Comparison of ENCODE assay signal across 15 cellular contexts in the genomic region with DNA sequence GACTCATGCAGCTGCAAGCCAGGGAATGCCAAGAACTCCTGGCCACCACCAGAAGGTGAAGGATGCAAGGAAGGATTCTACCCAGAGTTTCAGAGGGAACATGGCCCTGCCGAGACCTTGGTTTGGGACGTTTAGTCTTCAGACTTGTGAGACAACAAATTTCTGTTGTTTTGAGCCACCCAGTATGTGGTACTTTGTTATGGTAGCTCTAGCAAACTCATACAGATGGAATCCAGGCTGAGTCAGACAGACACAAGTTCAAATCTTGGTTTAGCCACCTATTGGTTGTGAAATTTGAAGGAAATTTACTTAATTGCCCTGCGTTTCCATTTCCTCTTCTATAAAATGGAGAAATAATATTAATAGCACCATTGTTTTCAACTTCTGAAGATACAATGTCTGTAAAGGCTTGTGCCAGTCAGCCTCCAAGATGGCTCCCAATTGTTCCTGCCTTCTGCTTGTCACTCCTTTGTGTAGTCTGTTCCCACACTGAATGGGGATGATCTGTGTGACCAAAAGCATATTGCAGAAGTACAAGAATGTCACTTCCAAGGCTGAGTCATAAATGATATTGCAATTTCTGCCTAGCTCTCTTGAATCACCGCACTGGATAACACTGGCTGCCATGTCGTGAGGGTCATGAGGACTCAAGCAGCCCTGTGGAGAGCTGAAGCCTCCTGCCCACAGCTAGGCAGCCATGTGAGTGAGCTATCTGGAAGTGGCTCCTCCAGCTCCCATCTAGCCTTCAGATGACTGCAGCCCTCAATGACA.
A peak's percentile ranks its signal among the peaks of the same experiment; 100 is the strongest.
DNase-seq lines count a peak whose midpoint lies in the region; ATAC-seq and TF ChIP-seq lines count a peak whose summit lies in the region.
"Had no signal": no experiment of that assay in that cellular context is flagged by ENCODE, and none has a peak within 500 bp of the region (broad histone marks: within the 10 kb centered on the region; RNA-seq: fewer than 3 reads in every experiment).

No MANE protein-coding gene starts in this region.

- no peaks in the 10 kb centered on the region for H3K36me3 ChIP-seq in upper lobe of right lung

- H3K4me3 ChIP-seq in fibroblast of the aortic adventitia (ENCODE audit: low read depth, low read length) (no peak overlapping the region), upper lobe of right lung (no peak overlapping the region)

- no peaks in the 10 kb centered on the region for H3K4me1 ChIP-seq in upper lobe of right lung

- no peaks in the 10 kb centered on the region for H3K9me3 ChIP-seq in upper lobe of right lung

- intact Hi-C loops in upper lobe of right lung (cut with DNase I) = no loop called here

- ATAC-seq in upper lobe of right lung = peak; percentile 81
- ATAC-seq in GM21529 (IDR thresholded peaks at IDR 0.05; ENCODE audit: unreplicated experiment) = no peak

- H3K27me3 ChIP-seq in upper lobe of right lung = no peaks in the 10 kb centered on the region

- H3K27ac ChIP-seq in upper lobe of right lung = no peak overlapping the region
- H3K27ac ChIP-seq: 22Rv1 had no signal

- TF ChIP-seq CTCF in fibroblast of the aortic adventitia (IDR thresholded peaks at IDR 0.05; ENCODE audit: insufficient read depth, low read length) (no peak), upper lobe of right lung (IDR thresholded peaks at IDR 0.05) (no peak)

- DNase-seq in SKM-1 treated with dmso at 0.1 percent for 144 hours (lab: John Stamatoyannopoulos, UW; ENCODE audit: unreplicated experiment) (peak; percentile 47), SKM-1 (lab: John Stamatoyannopoulos, UW; ENCODE audit: unreplicated experiment) (no peak), SIG-M5 treated with dmso at 0.1 percent for 504 hours (lab: John Stamatoyannopoulos, UW; ENCODE audit: unreplicated experiment) (peak; percentile 68), fibroblast of the aortic adventitia (ENCODE audit: low read depth) (peak; percentile 42), upper lobe of right lung (no peak), NCI-H1417 treated with DMSO at 0.1 percent for 48 hours (lab: John Stamatoyannopoulos, UW) (no peak)
- no peak for DNase-seq in activated naive CD4-positive, alpha-beta T cell treated with anti-CD3 and anti-CD28 coated beads, Interleukin-2, amount 50 U/mL, for 16 hours
- DNase-seq: activated naive CD4-positive, alpha-beta T cell treated with anti-CD3 and anti-CD28 coated beads, Interleukin-2, amount 10 ng/mL, durations not matched to agents 7 days and 5 days; central memory CD4-positive, alpha-beta T cell; NCI-H1694; NCI-H748 treated with DMSO at 0.1 percent for 48 hours; SHP77 treated with DMSO at 0.1 percent for 48 hours; substantia nigra had no signal

Comparison
In these comparisons a context has a peak if more than half of its experiments do, and no peak if none do; other contexts are left out.
1. DNase-seq: peak in SKM-1 treated with dmso at 0.1 percent for 144 hours (single experiment), SIG-M5 treated with dmso at 0.1 percent for 504 hours (single experiment) and fibroblast of the aortic adventitia (single experiment); none in SKM-1 (single experiment), upper lobe of right lung (single experiment), NCI-H1417 treated with DMSO at 0.1 percent for 48 hours (single experiment) and activated naive CD4-positive, alpha-beta T cell treated with anti-CD3 and anti-CD28 coated beads, Interleukin-2, amount 50 U/mL, for 16 hours (single experiment).